ENCODE assay signal across 17 cellular contexts in the genomic region with DNA sequence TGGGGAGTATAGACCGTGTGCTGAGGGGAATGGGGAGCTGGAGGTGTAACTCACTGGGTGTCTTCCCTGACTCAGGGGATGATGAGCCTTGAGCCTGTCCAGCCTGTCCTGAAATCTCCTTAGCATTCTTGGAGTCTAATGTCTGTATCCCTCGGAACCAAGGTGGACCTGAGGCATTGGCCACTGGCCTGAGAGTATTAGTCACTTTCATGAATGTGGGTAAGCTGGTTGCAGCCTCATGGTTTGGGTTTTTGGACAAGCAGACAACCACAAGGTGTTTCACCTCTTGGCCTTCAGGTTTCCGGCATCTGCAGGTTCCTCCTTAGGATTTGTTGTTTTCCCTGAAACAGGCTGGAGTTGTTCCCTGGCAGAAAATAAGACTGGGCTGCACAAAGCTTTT.
"Had no signal": no experiment of that assay in that cellular context is flagged by ENCODE, and none has a peak within 500 bp of the region (broad histone marks: within the 10 kb centered on the region; RNA-seq: fewer than 3 reads in every experiment).

No MANE protein-coding gene starts in this region.

- H3K27me3 ChIP-seq: heart left ventricle, ovary, right atrium auricular region, sigmoid colon, stomach, vagina had no signal

- H3K27ac ChIP-seq: coronary artery, heart left ventricle, ovary, right atrium auricular region, sigmoid colon, skin epidermis, stomach, vagina had no signal

- H3K4me3 ChIP-seq: coronary artery, heart left ventricle, mucosa of descending colon, ovary, right atrium auricular region, sigmoid colon, skin epidermis, stomach, vagina had no signal

- ATAC-seq: heart left ventricle, mucosa of descending colon, natural killer cell had no signal

- H3K9me3 ChIP-seq: heart left ventricle, mucosa of descending colon, ovary, right atrium auricular region, sigmoid colon, stomach, vagina had no signal

- H3K36me3 ChIP-seq: heart left ventricle, ovary, right atrium auricular region, sigmoid colon, stomach, vagina had no signal

- H3K4me1 ChIP-seq: vagina had no signal

- DNase-seq: effector CD4-positive, alpha-beta T cell; endodermal cell; erythroblast; heart left ventricle; hippocampal formation; mucosa of descending colon; natural killer cell; ovary; sigmoid colon; stimulated activated CD4-positive, alpha-beta T cell treated with anti-CD3 and anti-CD28 coated beads, Interleukin-2, amount 100 ng/mL, for 24 hours; stimulated activated CD4-positive, alpha-beta T cell treated with anti-CD3 and anti-CD28 coated beads, Interleukin-4, amount 100 ng/mL, for 4 hours; stimulated activated naive CD4-positive, alpha-beta T cell; stomach had no signal
